ENCODE assay signal across 18 cellular contexts in genomic region chr7:100390286-100391028, GRCh38. TPM values are rescaled to one million over a fixed set of nuclear protein-coding genes. Genes with fewer than 3 reads are reported as not detected.
DNase-seq lines count a peak whose midpoint lies in the region; ATAC-seq, FAIRE-seq and TF ChIP-seq lines count a peak whose summit lies in the region.
"Had no signal": no experiment of that assay in that cellular context is flagged by ENCODE, and none has a peak within 500 bp of the region (broad histone marks: within the 10 kb centered on the region; RNA-seq: fewer than 3 reads in every experiment).

No MANE protein-coding gene starts in this region.

- H3K4me2 ChIP-seq in BLaER1 (peak overlapping the region; percentile 53), H1 (ENCODE audit: insufficient read depth in 1 of 2, low read depth in 2 of 2, low read length in 2 of 2) (no peak overlapping the region), parathyroid adenoma (ENCODE audit: low read length) (no peak overlapping the region)
- H3K4me2 ChIP-seq: GM23338 had no signal

- H3K4me3 Mint-ChIP-seq in osteocyte (ENCODE audit: unreplicated experiment) (no peak overlapping the region), endodermal cell (no peak overlapping the region)
- H3K4me3 Mint-ChIP-seq: CD4-positive, CD25-positive, alpha-beta regulatory T cell; GM23338 had no signal

- TF ChIP-seq POLR2A in H1 (IDR thresholded peaks at IDR 0.05; ENCODE audit: control extremely low read depth in 1 of 2, low read depth in 2 of 2, low read length in 2 of 2), result no peak

- H3K79me1 ChIP-seq in H1 (ENCODE audit: low read depth, low read length), result no peaks in the 10 kb centered on the region

- H3K79me2 ChIP-seq in H1 (ENCODE audit: control insufficient read depth in 1 of 2, insufficient read depth in 2 of 2, low read length in 2 of 2), result no peaks in the 10 kb centered on the region
- no peaks in the 10 kb centered on the region for H3K79me2 ChIP-seq in parathyroid adenoma

- peaks cover 59% of the 10 kb centered on the region for H3K4me1 ChIP-seq in BLaER1
- no peaks in the 10 kb centered on the region for H3K4me1 ChIP-seq in HEK293 (ENCODE audit: control insufficient read depth, insufficient read depth, low read length)
- peaks cover 0 to 2% (median 0%) of the 10 kb centered on the region in 4 experiments; a peak in 2 of 7 replicates for H3K4me1 ChIP-seq in H1 (replicated peaks in 1 of 4; ENCODE audit: control insufficient read depth in 3 of 4, insufficient read depth in 4 of 4, low read length in 3 of 4)
- peaks cover 6% of the 10 kb centered on the region for H3K4me1 ChIP-seq in parathyroid adenoma
- no peaks in the 10 kb centered on the region for H3K4me1 ChIP-seq in endodermal cell (ENCODE audit: control insufficient read depth, insufficient read depth, low read length)
- H3K4me1 ChIP-seq: SJSA1 had no signal

- no peak overlapping the region for H2BK5ac ChIP-seq in H1 (ENCODE audit: low read depth, low read length)

- POLR2A ChIA-PET in HEK293 (lab: Yijun Ruan, JAX), result no interaction called here
- POLR2A ChIA-PET in H1 (lab: Charles Lee; ENCODE audit: partially characterized antibody), result interaction anchor here (1.4 to 1.6 kb wide), 4 partner anchors 20 to 38 kb away, joined by 3 to 5 read pairs (median 4); partner anchors contain the start of gene ZCWPW1

- CTCF ChIA-PET in HEK293 (lab: Yijun Ruan, JAX) (interaction anchor here (2.8 kb wide), 1 partner anchor 17 kb away, joined by 22 read pairs; no protein-coding TSS in a partner anchor), H1 (lab: Charles Lee; ENCODE audit: partially characterized antibody) (interaction anchor here (1.6 to 4.1 kb wide), 5 partner anchors 10 to 45 kb away, joined by 5 to 25 read pairs (median 8); no protein-coding TSS in a partner anchor)

- H3K23me2 ChIP-seq in H1 (ENCODE audit: low read depth, low read length), result no peaks in the 10 kb centered on the region

- no peak overlapping the region for H3K23ac ChIP-seq in H1 (ENCODE audit: insufficient read length)

- no peak for TF ChIP-seq EP300 in H1 (IDR thresholded peaks at IDR 0.05; ENCODE audit: borderline replicate concordance in 1 of 2, low read depth in 2 of 2, low read length in 2 of 2)

- H3K9ac ChIP-seq in BLaER1 (no peak overlapping the region), H1 (replicated peaks in 1 of 4; ENCODE audit: extremely low read depth in 1 of 4, low read depth in 3 of 4, low read length in 3 of 4) (no peak overlapping the region; a peak in 1 of 7 replicates), parathyroid adenoma (no peak overlapping the region), endodermal cell (ENCODE audit: extremely low read depth, low read length, poor library complexity, severe bottlenecking) (no peak overlapping the region)

- H2AFZ ChIP-seq in H1 (ENCODE audit: low read length) (no peak overlapping the region), parathyroid adenoma (peak overlapping the region; percentile 28)

- no peaks in the 10 kb centered on the region for H4K20me1 ChIP-seq in BLaER1
- H4K20me1 ChIP-seq in H1 (replicated peaks in 1 of 2; ENCODE audit: control insufficient read depth in 1 of 2, insufficient read depth in 2 of 2, low read length in 2 of 2), result no peaks in the 10 kb centered on the region

- no peak overlapping the region for H2BK120ac ChIP-seq in H1 (replicated peaks; ENCODE audit: low read depth, low read length)

- H3K27me3 ChIP-seq in BLaER1 (no peaks in the 10 kb centered on the region), H1 (replicated peaks in 1 of 4; ENCODE audit: control insufficient read depth in 3 of 4, extremely low read depth in 1 of 4, insufficient read depth in 3 of 4, low read length in 3 of 4) (no peaks in the 10 kb centered on the region), parathyroid adenoma (ENCODE audit: control insufficient read depth, insufficient read depth, low read length) (no peaks in the 10 kb centered on the region), endodermal cell (ENCODE audit: control insufficient read depth, insufficient read depth, low read length, poor library complexity, severe bottlenecking) (no peaks in the 10 kb centered on the region)

- no peak overlapping the region for H2AK5ac ChIP-seq in H1 (ENCODE audit: low read depth, low read length)

- no peak overlapping the region for H4K91ac ChIP-seq in H1 (replicated peaks; ENCODE audit: insufficient read length, low read length)

- H3K18ac ChIP-seq in H1 (ENCODE audit: extremely low read depth, low read length), result no peak overlapping the region

- H4K5ac ChIP-seq in H1 (ENCODE audit: insufficient read length, low read depth, low read length), result no peak overlapping the region

- no peak for FAIRE-seq in H1 (lab: Jason Lieb, UNC)

- peaks cover 50% of the 10 kb centered on the region for H3K27me3 Mint-ChIP-seq in osteocyte (ENCODE audit: unreplicated experiment)
- H3K27me3 Mint-ChIP-seq in endodermal cell (ENCODE audit: insufficient read depth), result peaks cover 14% of the 10 kb centered on the region

- H2BK15ac ChIP-seq in H1 (ENCODE audit: low read length), result no peak overlapping the region

- no peaks in the 10 kb centered on the region for H3K9me3 ChIP-seq in BLaER1
- no peaks in the 10 kb centered on the region for H3K9me3 ChIP-seq in HEK293 (ENCODE audit: control insufficient read depth, insufficient read depth, low read depth, low read length)
- H3K9me3 ChIP-seq in H1 (ENCODE audit: insufficient read depth in 2 of 2, low read depth in 1 of 2, low read length in 1 of 2), result no peaks in the 10 kb centered on the region
- H3K9me3 ChIP-seq in parathyroid adenoma (ENCODE audit: control insufficient read depth, low read length), result no peaks in the 10 kb centered on the region
- H3K9me3 ChIP-seq in endodermal cell (ENCODE audit: control insufficient read depth, low read length), result no peaks in the 10 kb centered on the region
- H3K9me3 ChIP-seq: SJSA1 had no signal

- TF ChIP-seq RAD21 in H1 (IDR thresholded peaks at IDR 0.05 in 1 of 2, conservative IDR thresholded peaks at IDR 0.05 in 1 of 2; ENCODE audit: low read depth in 2 of 2, low read length in 2 of 2), result no peak

- H3K27ac Mint-ChIP-seq in osteocyte (ENCODE audit: unreplicated experiment) (no peak overlapping the region), endodermal cell (no peak overlapping the region)
- H3K27ac Mint-ChIP-seq: GM23338 had no signal

- H3K4me1 Mint-ChIP-seq in osteocyte (ENCODE audit: unreplicated experiment) (no peaks in the 10 kb centered on the region), endodermal cell (peaks cover 6% of the 10 kb centered on the region)

- DNase-seq in H1 (ENCODE audit: low read depth in 1 of 2, low spot score in 2 of 2), result no peak
- no peak for DNase-seq in NCI-H1694 treated with DMSO at 0.1 percent for 48 hours (lab: John Stamatoyannopoulos, UW)
- no peak for DNase-seq in osteocyte (ENCODE audit: extremely low spot score, unreplicated experiment)
- no peak for DNase-seq in endodermal cell
- DNase-seq: CD4-positive, CD25-positive, alpha-beta regulatory T cell; COR-L47; GDM1; Karpas-422; NCI-H1436; NCI-H2029; NCI-H526 had no signal

- no peak overlapping the region; the same call in 1 of the 2 replicates for H2BK12ac ChIP-seq in H1 (ENCODE audit: low read depth, low read length)

- WGBS in H1 (ENCODE audit: extremely low coverage in 1 of 2, insufficient coverage in 1 of 2, insufficient read length in 1 of 2, insufficient replicate concordance in 2 of 2, low coverage in 1 of 2, low lambda C conversion rate in 2 of 2, missing lambda C conversion rate in 1 of 2), 2 experiments, result 77% methylated on average over 3 of the region's 3 CpGs; no CpG with 5 or more reads in 1 of the 2 experiments
- 65 to 91% methylated on average over 2 of the region's 3 CpGs for WGBS in endodermal cell (ENCODE audit: insufficient coverage in 1 of 2, insufficient read length in 1 of 2), 2 experiments

- no peak for ATAC-seq in HG02571 (IDR thresholded peaks at IDR 0.05; ENCODE audit: unreplicated experiment)
- ATAC-seq: HCT116 had no signal

- H4K8ac ChIP-seq in H1 (ENCODE audit: extremely low read depth, insufficient read depth, low read length), result peak overlapping the region; percentile 57; the same call in 1 of the 2 replicates

- H3K36me3 ChIP-seq in BLaER1 (no peaks in the 10 kb centered on the region), HEK293 (ENCODE audit: control insufficient read depth in 2 of 2, insufficient read depth in 1 of 2, low read length in 2 of 2) (no peaks in the 10 kb centered on the region), H1 (ENCODE audit: control insufficient read depth in 2 of 4, insufficient read depth in 4 of 4, low read length in 3 of 4) (no peaks in the 10 kb centered on the region), parathyroid adenoma (ENCODE audit: control insufficient read depth, insufficient read depth, low read length) (no peaks in the 10 kb centered on the region), endodermal cell (ENCODE audit: control insufficient read depth, insufficient read depth, low read length) (no peaks in the 10 kb centered on the region)
- H3K36me3 ChIP-seq: SJSA1 had no signal

- no peak overlapping the region for H2BK20ac ChIP-seq in H1 (ENCODE audit: low read length)

- no peak overlapping the region for H3K56ac ChIP-seq in H1 (replicated peaks; ENCODE audit: insufficient read length, low read depth, low read length)

- TF ChIP-seq CTCF in HEK293 (tag by site-specific recombination; IDR thresholded peaks at IDR 0.05) (no peak), H1 (IDR thresholded peaks at IDR 0.05; ENCODE audit: control extremely low read depth in 1 of 3, insufficient read depth in 1 of 3, low read depth in 1 of 3, low read length in 3 of 3) (no peak), parathyroid adenoma (IDR thresholded peaks at IDR 0.05) (no peak), osteocyte (IDR thresholded peaks at IDR 0.05) (no peak), endodermal cell (conservative IDR thresholded peaks at IDR 0.05) (no peak)

- no peak overlapping the region for H3K14ac ChIP-seq in H1 (ENCODE audit: insufficient read length)

- H3K27ac ChIP-seq in BLaER1, result no peak overlapping the region
- H3K27ac ChIP-seq in HEK293 (ENCODE audit: extremely low read depth, low read depth, low read length), result no peak overlapping the region
- H3K27ac ChIP-seq in H1 (ENCODE audit: low read depth, low read length), result no peak overlapping the region
- H3K27ac ChIP-seq in parathyroid adenoma, result no peak overlapping the region
- no peak overlapping the region for H3K27ac ChIP-seq in endodermal cell (ENCODE audit: low read depth, low read length)
- H3K27ac ChIP-seq: SJSA1 had no signal

- H3K9me3 Mint-ChIP-seq in osteocyte (ENCODE audit: unreplicated experiment), result no peaks in the 10 kb centered on the region
- H3K9me3 Mint-ChIP-seq in endodermal cell, result no peaks in the 10 kb centered on the region
- H3K9me3 Mint-ChIP-seq: CD4-positive, CD25-positive, alpha-beta regulatory T cell; GM23338 had no signal

- no peak overlapping the region for H3K4ac ChIP-seq in H1 (replicated peaks; ENCODE audit: insufficient read length, low read depth, low read length)

- H3K4me3 ChIP-seq in BLaER1 (no peak overlapping the region), HEK293 (ENCODE audit: low read depth, low read length) (no peak overlapping the region), H1 (ENCODE audit: extremely low read depth in 1 of 4, insufficient read depth in 2 of 4, low read depth in 3 of 4, low read length in 4 of 4) (no peak overlapping the region), parathyroid adenoma (ENCODE audit: low read depth, low read length) (no peak overlapping the region), endodermal cell (ENCODE audit: low read length) (no peak overlapping the region)
- H3K4me3 ChIP-seq: GM23338, SJSA1 had no signal

- H3K36me3 Mint-ChIP-seq in osteocyte (ENCODE audit: unreplicated experiment) (no peaks in the 10 kb centered on the region), endodermal cell (ENCODE audit: low read depth) (no peaks in the 10 kb centered on the region)

RNA-seq across cellular contexts. Expression of gene PILRA, which starts 17.2 kb away (rescaled TPM):
- total RNA-seq in H1 (2021; fragmentation: NEBNext Ultra II Directional; extraction: Animal tissue kit (Norgen Biotek cat#: 25700)), result 7.3 and 7.6 TPM in 2 replicates
- 10.6 and 14.6 TPM in 2 replicates for polyA plus RNA-seq in H1 (2011; rRNA removed)
- polyA plus RNA-seq in H1 (2011; cell fraction: cytosol; rRNA removed), result 10.5 TPM
- polyA plus RNA-seq in H1 (2011; cell fraction: nucleus; rRNA removed), result 28.5 TPM
- 4.3 to 10.2 TPM (median 6.3 TPM) in 4 replicates for polyA plus RNA-seq in H1 (2012, experiment 1 of 2)
- polyA plus RNA-seq in H1 (2012, experiment 2 of 2), result 1.2 TPM
- polyA plus RNA-seq in H1 (2013, experiment 1 of 2), result 4.1 TPM
- 3.1 TPM for polyA plus RNA-seq in H1 (2013, experiment 2 of 2)
- polyA minus RNA-seq in H1 (2011; rRNA and poly(A)+ RNA removed), result 1.5 and 3.7 TPM in 2 replicates
- not detected for polyA minus RNA-seq in H1 (2011; cell fraction: cytosol; rRNA and poly(A)+ RNA removed)
- polyA minus RNA-seq in H1 (2011; cell fraction: nucleus; rRNA and poly(A)+ RNA removed), result 8.8 TPM
- total RNA-seq in osteocyte, result 1.8 and 2.5 TPM in 2 replicates
- 10 to 100 TPM in 1 of 2 donors, 1 to 10 TPM in 1; 2.1 to 12.8 TPM for total RNA-seq in endodermal cell
- polyA plus RNA-seq in endodermal cell (2013, experiment 1 of 2), result 11.0 TPM
- polyA plus RNA-seq in endodermal cell (2013, experiment 2 of 2), result 8.7 TPM

RNA-seq across cellular contexts. Expression of gene PILRB, which starts 32.5 kb away (rescaled TPM):
- 32.2 and 34.4 TPM in 2 replicates for total RNA-seq in H1 (2021; fragmentation: NEBNext Ultra II Directional; extraction: Animal tissue kit (Norgen Biotek cat#: 25700))
- polyA plus RNA-seq in H1 (2011; rRNA removed), result 49.9 and 66.4 TPM in 2 replicates
- 79.7 TPM for polyA plus RNA-seq in H1 (2011; cell fraction: cytosol; rRNA removed)
- polyA plus RNA-seq in H1 (2011; cell fraction: nucleus; rRNA removed), result 359 TPM
- polyA plus RNA-seq in H1 (2012, experiment 1 of 2), result 30.1 to 49.2 TPM (median 44.8 TPM) in 4 replicates
- 16.2 TPM for polyA plus RNA-seq in H1 (2012, experiment 2 of 2)
- 22.7 TPM for polyA plus RNA-seq in H1 (2013, experiment 1 of 2)
- 18.3 TPM for polyA plus RNA-seq in H1 (2013, experiment 2 of 2)
- 16.8 and 26.5 TPM in 2 replicates for polyA minus RNA-seq in H1 (2011; rRNA and poly(A)+ RNA removed)
- polyA minus RNA-seq in H1 (2011; cell fraction: cytosol; rRNA and poly(A)+ RNA removed), result 7.7 TPM
- 50.2 TPM for polyA minus RNA-seq in H1 (2011; cell fraction: nucleus; rRNA and poly(A)+ RNA removed)
- total RNA-seq in osteocyte, result 31.7 and 38.7 TPM in 2 replicates
- total RNA-seq in endodermal cell, result 10 to 100 TPM; 51.9 to 84.4 TPM
- 34.1 TPM for polyA plus RNA-seq in endodermal cell (2013, experiment 1 of 2)
- 29.7 TPM for polyA plus RNA-seq in endodermal cell (2013, experiment 2 of 2)

RNA-seq across cellular contexts. Expression of gene ZCWPW1, which starts 38.0 kb away (rescaled TPM):
- 1.4 and 2.7 TPM in 2 replicates for total RNA-seq in H1 (2021; fragmentation: NEBNext Ultra II Directional; extraction: Animal tissue kit (Norgen Biotek cat#: 25700))
- polyA plus RNA-seq in H1 (2011; rRNA removed), result 0.51 and 0.75 TPM in 2 replicates
- 1.5 TPM for polyA plus RNA-seq in H1 (2011; cell fraction: cytosol; rRNA removed)
- 2.8 TPM for polyA plus RNA-seq in H1 (2011; cell fraction: nucleus; rRNA removed)
- polyA plus RNA-seq in H1 (2012, experiment 1 of 2), result 1.0 to 2.7 TPM (median 1.6 TPM) in 4 replicates
- polyA plus RNA-seq in H1 (2012, experiment 2 of 2), result 0.33 TPM
- polyA plus RNA-seq in H1 (2013, experiment 1 of 2), result 2.0 TPM
- 1.5 TPM for polyA plus RNA-seq in H1 (2013, experiment 2 of 2)
- polyA minus RNA-seq in H1 (2011; rRNA and poly(A)+ RNA removed), result 0.29 and 0.69 TPM in 2 replicates
- not detected for polyA minus RNA-seq in H1 (2011; cell fraction: cytosol; rRNA and poly(A)+ RNA removed)
- polyA minus RNA-seq in H1 (2011; cell fraction: nucleus; rRNA and poly(A)+ RNA removed), result 1.3 TPM
- total RNA-seq in osteocyte (4.4 and 5.0 TPM in 2 replicates), endodermal cell (1 to 10 TPM; 1.9 to 2.3 TPM)
- 2.0 TPM for polyA plus RNA-seq in endodermal cell (2013, experiment 1 of 2)
- polyA plus RNA-seq in endodermal cell (2013, experiment 2 of 2), result 2.4 TPM

RNA-seq across cellular contexts. Expression of gene MEPCE, which starts 39.2 kb away (rescaled TPM):
- total RNA-seq in H1 (2021; fragmentation: NEBNext Ultra II Directional; extraction: Animal tissue kit (Norgen Biotek cat#: 25700)), result 48.8 and 51.2 TPM in 2 replicates
- 22.8 and 25.8 TPM in 2 replicates for polyA plus RNA-seq in H1 (2011; rRNA removed)
- polyA plus RNA-seq in H1 (2011; cell fraction: cytosol; rRNA removed), result 20.3 TPM
- 31.4 TPM for polyA plus RNA-seq in H1 (2011; cell fraction: nucleus; rRNA removed)
- polyA plus RNA-seq in H1 (2012, experiment 1 of 2), result 31.7 to 46.6 TPM (median 42.9 TPM) in 4 replicates
- polyA plus RNA-seq in H1 (2012, experiment 2 of 2), result 45.8 TPM
- polyA plus RNA-seq in H1 (2013, experiment 1 of 2), result 25.2 TPM
- polyA plus RNA-seq in H1 (2013, experiment 2 of 2), result 24.6 TPM
- 36.0 and 42.1 TPM in 2 replicates for polyA minus RNA-seq in H1 (2011; rRNA and poly(A)+ RNA removed)
- polyA minus RNA-seq in H1 (2011; cell fraction: cytosol; rRNA and poly(A)+ RNA removed), result 18.4 TPM
- 31.3 TPM for polyA minus RNA-seq in H1 (2011; cell fraction: nucleus; rRNA and poly(A)+ RNA removed)
- total RNA-seq in osteocyte, result 50.0 and 50.1 TPM in 2 replicates
- total RNA-seq in endodermal cell, result 10 to 100 TPM; 32.9 to 48.0 TPM
- 37.6 TPM for polyA plus RNA-seq in endodermal cell (2013, experiment 1 of 2)
- polyA plus RNA-seq in endodermal cell (2013, experiment 2 of 2), result 34.8 TPM

RNA-seq across cellular contexts. Expression of gene PPP1R35, which starts 45.8 kb away (rescaled TPM):
- total RNA-seq in H1 (2021; fragmentation: NEBNext Ultra II Directional; extraction: Animal tissue kit (Norgen Biotek cat#: 25700)), result 53.8 and 58.2 TPM in 2 replicates
- 52.3 and 78.4 TPM in 2 replicates for polyA plus RNA-seq in H1 (2011; rRNA removed)
- 63.4 TPM for polyA plus RNA-seq in H1 (2011; cell fraction: cytosol; rRNA removed)
- polyA plus RNA-seq in H1 (2011; cell fraction: nucleus; rRNA removed), result 97.9 TPM
- polyA plus RNA-seq in H1 (2012, experiment 1 of 2), result 42.3 to 54.4 TPM (median 51.6 TPM) in 4 replicates
- 48.2 TPM for polyA plus RNA-seq in H1 (2012, experiment 2 of 2)
- polyA plus RNA-seq in H1 (2013, experiment 1 of 2), result 131 TPM
- polyA plus RNA-seq in H1 (2013, experiment 2 of 2), result 122 TPM
- polyA minus RNA-seq in H1 (2011; rRNA and poly(A)+ RNA removed), result 2.5 and 4.6 TPM in 2 replicates
- polyA minus RNA-seq in H1 (2011; cell fraction: cytosol; rRNA and poly(A)+ RNA removed), result 22.1 TPM
- polyA minus RNA-seq in H1 (2011; cell fraction: nucleus; rRNA and poly(A)+ RNA removed), result 18.2 TPM
- 22.8 and 32.1 TPM in 2 replicates for total RNA-seq in osteocyte
- 10 to 100 TPM; 43.8 to 65.6 TPM for total RNA-seq in endodermal cell
- 46.4 TPM for polyA plus RNA-seq in endodermal cell (2013, experiment 1 of 2)
- 47.1 TPM for polyA plus RNA-seq in endodermal cell (2013, experiment 2 of 2)
